8 cellular contexts compared by ENCODE assay signal in genomic region chr6:100880901-100881706, GRCh38. TPM values are rescaled to one million over a fixed set of nuclear protein-coding genes. Genes with fewer than 3 reads are reported as not detected.
DNase-seq lines count a peak whose midpoint lies in the region; TF ChIP-seq lines count a peak whose summit lies in the region.

Gene ASCC3 (minus strand): TSS chr6:100881329. CDS start chr6:100867997, 13,332 bp downstream.

- H3K4me1 ChIP-seq in endocrine pancreas (ENCODE audit: control insufficient read depth, insufficient read depth, low read length) (peaks cover 5% of the 10 kb centered on the region), mesodermal cell (ENCODE audit: control insufficient read depth, insufficient read depth, low read length, poor library complexity, severe bottlenecking) (peaks cover 7% of the 10 kb centered on the region)

- H3K9me3 ChIP-seq in endocrine pancreas (ENCODE audit: control insufficient read depth, low read length) (no peaks in the 10 kb centered on the region), mesodermal cell (ENCODE audit: control insufficient read depth, low read length) (no peaks in the 10 kb centered on the region)

- H3K27ac ChIP-seq in mesodermal cell (ENCODE audit: low read depth, low read length, severe bottlenecking): peak within 1 kb of the TSS; percentile 92

- H3K9ac ChIP-seq in endocrine pancreas (ENCODE audit: control insufficient read depth, insufficient read depth, low read length): peak within 1 kb of the TSS; percentile 95

- H3K36me3 ChIP-seq in endocrine pancreas (ENCODE audit: control insufficient read depth, insufficient read depth, low read length) (no peaks in the 10 kb centered on the region), mesodermal cell (ENCODE audit: control insufficient read depth, insufficient read depth, low read length) (peaks cover 3% of the 10 kb centered on the region)

- H3K4me3 ChIP-seq in endocrine pancreas (ENCODE audit: control insufficient read depth, insufficient read depth, low read length): peak within 1 kb of the TSS; percentile 97
- H3K4me3 ChIP-seq in mesodermal cell (ENCODE audit: extremely low read depth, insufficient read depth, low read length, poor library complexity, severe bottlenecking): peak within 1 kb of the TSS; percentile 83

- 0 to 1% methylated on average over 45 to 65 of the region's 79 CpGs for WGBS in mesodermal cell (ENCODE audit: insufficient coverage in 2 of 2), 2 experiments

- DNase-seq in COR-L47 (lab: John Stamatoyannopoulos, UW): peak; percentile 68
- DNase-seq in GM20000 (ENCODE audit: low spot score): peak; percentile 91
- DNase-seq in HS-5 (ENCODE audit: low read depth): peak; percentile 57
- DNase-seq in NOMO-1 treated with dmso at 0.1 percent for 144 hours (lab: John Stamatoyannopoulos, UW; ENCODE audit: unreplicated experiment): peak; percentile 92
- DNase-seq in activated CD8-positive, alpha-beta memory T cell treated with anti-CD3 and anti-CD28 coated beads for 48 hours (ENCODE audit: low read depth in 2 of 3, low spot score in 2 of 3): peak; percentile 75 to 87 (median 76)
- DNase-seq in stimulated activated CD8-positive, alpha-beta memory T cell treated with anti-CD3 and anti-CD28 coated beads, Interleukin-15, amount 100 ng/mL, for 24 hours (ENCODE audit: low read depth): peak; percentile 87

- no peaks in the 10 kb centered on the region for H3K27me3 ChIP-seq in endocrine pancreas (ENCODE audit: control insufficient read depth, insufficient read depth, low read length)

- no peak for TF ChIP-seq CTCF in GM20000 (IDR thresholded peaks at IDR 0.05; ENCODE audit: extremely low read depth, missing control alignments)

RNA-seq across cellular contexts. Expression of gene ASCC3, which starts in this region (rescaled TPM):
- polyA plus RNA-seq in mesodermal cell (2013, experiment 1 of 2): 49.8 TPM
- polyA plus RNA-seq in mesodermal cell (2013, experiment 2 of 2): 51.1 TPM

Comparison
In these comparisons a context has a peak if more than half of its experiments do, and no peak if none do; other contexts are left out.
1. Peak in every context shown above with its lines: DNase-seq, H3K4me3 ChIP-seq and H3K27ac ChIP-seq.